In genomic region chr3:9068044-9068443, GRCh38 we compare ENCODE assay signal across 11 cellular contexts.
"Had no signal": no experiment of that assay in that cellular context is flagged by ENCODE, and none has a peak within 500 bp of the region (broad histone marks: within the 10 kb centered on the region; RNA-seq: fewer than 3 reads in every experiment).

No MANE protein-coding gene starts in this region.

- ATAC-seq: activated naive CD8-positive, alpha-beta T cell treated with anti-CD3 and anti-CD28 coated beads, Interleukin-2, amount 50 U/mL, for 24 hours; natural killer cell treated with Interleukin-12 subunit alpha and Interleukin-12 subunit beta and Interleukin-15 and Interleukin-18, amount 100 ng/mL, for 72 hours had no signal

- FAIRE-seq: astrocyte, bronchial epithelial cell had no signal

- H3K27ac ChIP-seq: right lobe of liver, spleen, thoracic aorta had no signal

- H3K9me3 ChIP-seq: right lobe of liver, thoracic aorta had no signal

- H3K36me3 ChIP-seq: right lobe of liver, spleen, thoracic aorta had no signal

- DNase-seq: activated CD4-positive, CD25-positive, alpha-beta regulatory T cell treated with anti-CD3 and anti-CD28 coated beads, Interleukin-2, amount 50 U/mL, for 72 hours; cortex of kidney; effector CD8-positive, alpha-beta T cell; immature natural killer cell; spleen had no signal

- H3K4me3 ChIP-seq: right lobe of liver, spleen, thoracic aorta had no signal

- H3K27me3 ChIP-seq: right lobe of liver had no signal

- H3K4me1 ChIP-seq: spleen had no signal
